In the genomic region with DNA sequence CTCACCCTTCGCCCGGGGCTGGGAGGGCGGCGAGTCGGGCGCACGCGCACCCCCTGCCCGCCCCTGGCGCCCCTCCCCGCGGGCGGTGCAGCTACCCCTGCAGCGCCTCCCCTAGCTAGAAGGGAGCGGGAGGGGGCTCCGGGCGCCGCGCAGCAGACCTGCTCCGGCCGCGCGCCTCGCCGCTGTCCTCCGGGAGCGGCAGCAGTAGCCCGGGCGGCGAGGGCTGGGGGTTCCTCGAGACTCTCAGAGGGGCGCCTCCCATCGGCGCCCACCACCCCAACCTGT, we compare ENCODE assay signal across 9 cellular contexts. TPM values are rescaled to one million over a fixed set of nuclear protein-coding genes. Genes with fewer than 3 reads are reported as not detected.
DNase-seq lines count a peak whose midpoint lies in the region; ATAC-seq and TF ChIP-seq lines count a peak whose summit lies in the region.
"Had no signal": no experiment of that assay in that cellular context is flagged by ENCODE, and none has a peak within 500 bp of the region (broad histone marks: within the 10 kb centered on the region; RNA-seq: fewer than 3 reads in every experiment).

A gene with protein sequence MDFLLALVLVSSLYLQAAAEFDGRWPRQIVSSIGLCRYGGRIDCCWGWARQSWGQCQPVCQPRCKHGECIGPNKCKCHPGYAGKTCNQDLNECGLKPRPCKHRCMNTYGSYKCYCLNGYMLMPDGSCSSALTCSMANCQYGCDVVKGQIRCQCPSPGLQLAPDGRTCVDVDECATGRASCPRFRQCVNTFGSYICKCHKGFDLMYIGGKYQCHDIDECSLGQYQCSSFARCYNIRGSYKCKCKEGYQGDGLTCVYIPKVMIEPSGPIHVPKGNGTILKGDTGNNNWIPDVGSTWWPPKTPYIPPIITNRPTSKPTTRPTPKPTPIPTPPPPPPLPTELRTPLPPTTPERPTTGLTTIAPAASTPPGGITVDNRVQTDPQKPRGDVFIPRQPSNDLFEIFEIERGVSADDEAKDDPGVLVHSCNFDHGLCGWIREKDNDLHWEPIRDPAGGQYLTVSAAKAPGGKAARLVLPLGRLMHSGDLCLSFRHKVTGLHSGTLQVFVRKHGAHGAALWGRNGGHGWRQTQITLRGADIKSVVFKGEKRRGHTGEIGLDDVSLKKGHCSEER (plus strand): TSS at position 148 of the 285 bp plus-strand sequence. CDS start 182 bp downstream, outside the sequence.

- intact Hi-C loops in mucosa of descending colon (cut with DNase I, micrococcal nuclease): no loop called here
- intact Hi-C loops in CD4-positive, alpha-beta memory T cell (cut with micrococcal nuclease): no loop called here

- peaks cover 13% of the 10 kb centered on the region for H3K27me3 ChIP-seq in CD4-positive, alpha-beta memory T cell (ENCODE audit: insufficient read depth, low read length)

- DNase-seq in Daoy (ENCODE audit: low read depth) (peak; percentile 0), NCI-H1092 treated with DMSO at 0.1 percent for 48 hours (lab: John Stamatoyannopoulos, UW) (peak; percentile 78), ecto neural progenitor cell (ENCODE audit: low spot score) (peak; percentile 71), mucosa of descending colon (peak; percentile 58 to 75 (median 61))
- DNase-seq in effector CD4-positive, alpha-beta T cell: no peak
- no peak for DNase-seq in CD4-positive, alpha-beta memory T cell

- H3K36me3 ChIP-seq in mucosa of descending colon (ENCODE audit: low read depth): no peaks in the 10 kb centered on the region
- H3K36me3 ChIP-seq in CD4-positive, alpha-beta memory T cell (ENCODE audit: insufficient read depth, low read length): no peaks in the 10 kb centered on the region

- POLR2A ChIA-PET in CD4-positive, alpha-beta memory T cell (lab: Charles Lee; ENCODE audit: partially characterized antibody): no interaction called here

- H3K27ac Mint-ChIP-seq in CD4-positive, alpha-beta memory T cell: no peak within 1 kb of the TSS

- no peak within 1 kb of the TSS for H3K27ac ChIP-seq in CD4-positive, alpha-beta memory T cell (ENCODE audit: low read depth, low read length)

- CTCF ChIA-PET in CD4-positive, alpha-beta memory T cell (lab: Charles Lee; ENCODE audit: partially characterized antibody): no interaction called here

- TF ChIP-seq CTCF in mucosa of descending colon (IDR thresholded peaks at IDR 0.05): no peak

- H3K9me3 Mint-ChIP-seq in CD4-positive, alpha-beta memory T cell: peaks cover 0 to 2% (median 0%) of the 10 kb centered on the region in 8 donors

- no peaks in the 10 kb centered on the region for H3K4me1 ChIP-seq in mucosa of descending colon (ENCODE audit: low read depth)
- no peaks in the 10 kb centered on the region for H3K4me1 ChIP-seq in CD4-positive, alpha-beta memory T cell (ENCODE audit: insufficient read depth, low read length)

- ATAC-seq in GM21528 (IDR thresholded peaks at IDR 0.05; ENCODE audit: low FRiP score, unreplicated experiment): peak; percentile 40
- ATAC-seq in mucosa of descending colon: peak; percentile 70
- ATAC-seq in HG02610 (IDR thresholded peaks at IDR 0.05; ENCODE audit: unreplicated experiment): no peak

- H3K36me3 Mint-ChIP-seq in CD4-positive, alpha-beta memory T cell: no peaks in the 10 kb centered on the region

- H3K9me3 ChIP-seq in mucosa of descending colon: no peaks in the 10 kb centered on the region
- H3K9me3 ChIP-seq in CD4-positive, alpha-beta memory T cell (ENCODE audit: control insufficient read depth in 1 of 2, low read length in 2 of 2): no peaks in the 10 kb centered on the region

- peaks cover 5 to 16% (median 6%) of the 10 kb centered on the region in 4 donors for H3K4me1 Mint-ChIP-seq in CD4-positive, alpha-beta memory T cell
- H3K4me1 Mint-ChIP-seq: central memory CD8-positive, alpha-beta T cell had no signal

- H3K27me3 Mint-ChIP-seq in CD4-positive, alpha-beta memory T cell: peaks cover 37 to 38% of the 10 kb centered on the region in 2 donors

- H3K4me3 Mint-ChIP-seq in CD4-positive, alpha-beta memory T cell: peak within 1 kb of the TSS in 1 of 8 donors; percentile 26
- H3K4me3 Mint-ChIP-seq: central memory CD8-positive, alpha-beta T cell had no signal

- H3K4me3 ChIP-seq in mucosa of descending colon: peak within 1 kb of the TSS; percentile 57
- no peak within 1 kb of the TSS for H3K4me3 ChIP-seq in CD4-positive, alpha-beta memory T cell (ENCODE audit: low read length in 2 of 2)

RNA-seq across cellular contexts. Expression of the gene that starts here (rescaled TPM):
- total RNA-seq in Daoy (2014; rRNA removed; shearing (Covaris generic)): not detected in 2 replicates
- 10 to 100 TPM; 16.9 to 29.6 (median 26.3) TPM for total RNA-seq in mucosa of descending colon
- total RNA-seq in CD4-positive, alpha-beta memory T cell: not detected
- not detected for polyA plus RNA-seq in CD4-positive, alpha-beta memory T cell

Comparison
In these comparisons a context has a peak if more than half of its experiments do, and no peak if none do; other contexts are left out.
1. RNA of the gene that starts here (total RNA-seq): 16.9 to 29.6 TPM in mucosa of descending colon; not detected in CD4-positive, alpha-beta memory T cell and not detected in Daoy; every median in the first group is over 10 times any median in the second.
2. Peak in DNase-seq in Daoy; RNA of the gene not detected or under 1 TPM.
3. DNase-seq: peak in NCI-H1092 treated with DMSO at 0.1 percent for 48 hours (single experiment), ecto neural progenitor cell (single experiment) and mucosa of descending colon (3 of 3); none in effector CD4-positive, alpha-beta T cell (single experiment) and CD4-positive, alpha-beta memory T cell (0 of 5).